Comparison of ENCODE assay signal across 8 cellular contexts in the genomic region with DNA sequence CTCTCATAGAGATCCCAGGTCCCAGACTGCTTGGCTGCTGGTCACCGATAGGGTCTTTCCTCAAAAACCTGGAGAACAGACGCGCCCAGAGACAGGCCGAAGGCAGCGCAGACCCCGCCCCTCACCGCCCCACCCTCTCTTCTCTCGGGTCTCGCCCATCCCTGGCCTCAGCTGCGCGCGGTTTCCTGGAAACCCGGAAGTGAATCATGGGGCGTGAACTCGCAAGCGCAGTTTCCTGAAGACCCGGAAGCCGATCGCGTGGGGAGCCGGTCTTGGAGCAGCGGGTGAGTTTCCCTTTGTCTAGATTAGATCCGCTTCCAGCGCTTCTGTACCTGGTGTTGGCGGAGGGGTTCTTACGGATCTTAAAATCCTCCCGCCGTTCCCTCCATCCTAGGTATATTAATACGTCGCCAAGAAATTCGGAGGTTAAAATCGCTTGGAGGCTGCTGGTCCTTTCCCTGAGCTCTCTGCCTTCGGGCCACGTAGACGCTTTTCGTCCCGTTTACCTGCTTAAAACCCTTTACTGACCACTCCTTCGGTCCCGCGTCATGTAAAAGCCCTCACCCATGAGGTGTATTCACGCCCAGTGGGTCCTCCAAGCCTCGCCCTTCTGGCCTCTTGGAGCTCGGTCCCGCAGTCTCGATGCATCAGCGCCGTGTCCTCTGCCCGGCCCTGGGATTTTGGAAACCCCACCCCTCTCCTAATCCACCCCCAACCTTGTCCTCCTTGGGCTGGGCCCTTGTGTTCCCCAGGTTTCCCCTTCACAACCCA. TPM values are rescaled to one million over a fixed set of nuclear protein-coding genes. Genes with fewer than 3 reads are reported as not detected.
DNase-seq lines count a peak whose midpoint lies in the region; ATAC-seq lines count a peak whose summit lies in the region.

A gene (plus strand): TSS at position 230 of the 771 bp plus-strand sequence. CDS start 48,293 bp downstream, outside the sequence.

- H3K36me3 Mint-ChIP-seq in activated CD4-positive, alpha-beta T cell treated with anti-CD3 and anti-CD28 coated beads for 36 hours (ENCODE audit: low read depth) = peaks cover 63% of the 10 kb centered on the region

- H3K4me3 Mint-ChIP-seq in activated CD4-positive, alpha-beta T cell treated with anti-CD3 and anti-CD28 coated beads for 36 hours = peak within 1 kb of the TSS; percentile 75

- DNase-seq in HT1080 (ENCODE audit: low read depth) (peak; percentile 65), cerebellar cortex (ENCODE audit: low spot score) (peak; percentile 58), kidney glomerular epithelial cell (lab: John Stamatoyannopoulos, UW) (peak; percentile 25), NCI-H2196 treated with DMSO at 0.1 percent for 48 hours (lab: John Stamatoyannopoulos, UW; ENCODE audit: unreplicated experiment) (no peak), DMS153 (lab: John Stamatoyannopoulos, UW) (no peak)
- peak; percentile 89 for DNase-seq in activated CD4-positive, alpha-beta T cell treated with anti-CD3 and anti-CD28 coated beads for 36 hours
- DNase-seq in stimulated activated CD4-positive, alpha-beta T cell treated with anti-CD3 and anti-CD28 coated beads, Interleukin-1b, Interleukin-23, amount 100 ng/mL, for 48 hours = peak; percentile 77

- peaks cover 4% of the 10 kb centered on the region for H3K27me3 Mint-ChIP-seq in activated CD4-positive, alpha-beta T cell treated with anti-CD3 and anti-CD28 coated beads for 36 hours

- peaks cover 63% of the 10 kb centered on the region for H3K9me3 Mint-ChIP-seq in activated CD4-positive, alpha-beta T cell treated with anti-CD3 and anti-CD28 coated beads for 36 hours (ENCODE audit: low read depth)

- intact Hi-C loops in activated CD4-positive, alpha-beta T cell treated with anti-CD3 and anti-CD28 coated beads for 36 hours (cut with DNase I, micrococcal nuclease) = loop anchor here in 1 of 2 experiments (1.0 kb wide), 1 partner anchor 56 kb away; a partner anchor contains a TSS

- POLR2A ChIA-PET in activated CD4-positive, alpha-beta T cell treated with anti-CD3 and anti-CD28 coated beads for 36 hours (lab: Charles Lee) = no interaction called here

- CTCF ChIA-PET in activated CD4-positive, alpha-beta T cell treated with anti-CD3 and anti-CD28 coated beads for 36 hours (lab: Charles Lee) = no interaction called here

- ATAC-seq in activated CD4-positive, alpha-beta T cell treated with anti-CD3 and anti-CD28 coated beads for 36 hours = peak; percentile 96
- ATAC-seq in HG03025 (IDR thresholded peaks at IDR 0.05; ENCODE audit: low FRiP score, unreplicated experiment) = no peak

- peaks cover 11% of the 10 kb centered on the region for H3K4me1 Mint-ChIP-seq in activated CD4-positive, alpha-beta T cell treated with anti-CD3 and anti-CD28 coated beads for 36 hours

- H3K27ac Mint-ChIP-seq in activated CD4-positive, alpha-beta T cell treated with anti-CD3 and anti-CD28 coated beads for 36 hours = peak within 1 kb of the TSS; percentile 75

RNA-seq across cellular contexts. Expression of the gene that starts here (rescaled TPM):
- total RNA-seq in HT1080 (2014; rRNA removed; shearing (Covaris generic)) = 0.20 and 1.6 TPM in 2 replicates
- 0.05 TPM in 1 of 2 replicates, not detected in the other for polyA plus RNA-seq in HT1080 (2015; cell fraction: cytosol; rRNA removed)
- 0.02 and 0.04 TPM in 2 replicates for polyA plus RNA-seq in HT1080 (2015; cell fraction: nucleus; rRNA removed)
- 1 to 10 TPM in 1 of 2 experiments, under 1 TPM in 1; 0.77 to 1.1 TPM for total RNA-seq in activated CD4-positive, alpha-beta T cell treated with anti-CD3 and anti-CD28 coated beads for 36 hours

Comparison
In these comparisons a context has a peak if more than half of its experiments do, and no peak if none do; other contexts are left out.
1. DNase-seq: peak in HT1080 (single experiment), activated CD4-positive, alpha-beta T cell treated with anti-CD3 and anti-CD28 coated beads for 36 hours (single experiment), cerebellar cortex (single experiment), kidney glomerular epithelial cell (single experiment) and stimulated activated CD4-positive, alpha-beta T cell treated with anti-CD3 and anti-CD28 coated beads, Interleukin-1b, Interleukin-23, amount 100 ng/mL, for 48 hours (single experiment); none in NCI-H2196 treated with DMSO at 0.1 percent for 48 hours (single experiment) and DMS153 (single experiment).